8 cellular contexts compared by ENCODE assay signal in the genomic region with DNA sequence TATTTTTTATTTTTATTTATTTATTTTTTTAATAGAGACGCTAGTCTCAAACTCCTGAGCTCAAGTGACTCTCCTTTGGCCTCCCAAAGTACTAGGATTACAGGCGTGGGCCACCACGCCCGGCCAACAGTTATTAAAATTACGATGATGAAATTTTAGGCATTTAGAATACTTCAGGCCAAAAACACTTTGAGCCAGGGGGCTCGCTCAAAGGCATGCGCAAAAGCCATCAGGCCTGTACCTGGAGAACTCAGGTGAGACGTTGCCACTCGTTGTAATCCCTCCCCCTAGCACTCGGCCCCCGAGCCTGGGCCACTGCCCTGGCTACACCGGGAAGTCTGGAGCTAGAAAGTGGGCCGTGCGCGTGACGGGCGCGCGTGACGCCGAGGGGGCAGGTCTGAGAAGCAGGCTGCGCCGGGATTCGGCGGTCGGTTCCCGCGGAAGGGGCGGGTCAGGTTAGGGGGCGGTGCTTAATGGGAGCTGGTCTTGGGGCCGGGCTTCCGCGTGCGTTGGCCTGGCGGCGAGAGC. TPM values are rescaled to one million over a fixed set of nuclear protein-coding genes. Genes with fewer than 3 reads are reported as not detected.
DNase-seq lines count a peak whose midpoint lies in the region; ATAC-seq, FAIRE-seq and TF ChIP-seq lines count a peak whose summit lies in the region.

No MANE protein-coding gene starts in this region.

- no peak for TF ChIP-seq CTCF in adrenal gland (IDR thresholded peaks at IDR 0.05)
- TF ChIP-seq CTCF in heart left ventricle (IDR thresholded peaks at IDR 0.05), result no peak
- no peak for TF ChIP-seq CTCF in type B pancreatic cell (conservative IDR thresholded peaks at IDR 0.05)

- no peaks in the 10 kb centered on the region for H3K27me3 Mint-ChIP-seq in type B pancreatic cell

- peak overlapping the region; percentile 54 to 95 (median 82) for H3K27ac ChIP-seq in adrenal gland
- H3K27ac ChIP-seq in heart left ventricle, result peak overlapping the region; percentile 51 to 99 (median 96)

- H3K4me3 Mint-ChIP-seq in type B pancreatic cell, result peak overlapping the region; percentile 91

- H3K4me1 ChIP-seq in adrenal gland (replicated peaks in 1 of 2), result peaks cover 16% of the 10 kb centered on the region in 2 donors
- peaks cover 2 to 27% (median 17%) of the 10 kb centered on the region in 12 donors for H3K4me1 ChIP-seq in heart left ventricle

- peaks cover 10% of the 10 kb centered on the region for H3K36me3 Mint-ChIP-seq in type B pancreatic cell

- peak; percentile 96 for DNase-seq in GM12891 (ENCODE audit: insufficient read length, low spot score)
- DNase-seq in NCI-H1417 treated with DMSO at 0.1 percent for 48 hours (lab: John Stamatoyannopoulos, UW), result peak; percentile 92
- DNase-seq in SW 1271 (lab: John Stamatoyannopoulos, UW), result peak; percentile 100
- peak; percentile 99 to 100 (median 99) for DNase-seq in adrenal gland
- peak; percentile 100 for DNase-seq in heart left ventricle
- DNase-seq in pons (ENCODE audit: low spot score), result peak; percentile 96
- DNase-seq in type B pancreatic cell (ENCODE audit: extremely low spot score, unreplicated experiment), result peak; percentile 100

- H3K36me3 ChIP-seq in adrenal gland (replicated peaks in 1 of 2), result no peaks in the 10 kb centered on the region
- peaks cover 0 to 3% (median 0%) of the 10 kb centered on the region in 9 donors for H3K36me3 ChIP-seq in heart left ventricle

- H3K4me1 Mint-ChIP-seq in type B pancreatic cell (ENCODE audit: unreplicated experiment), result peaks cover 4% of the 10 kb centered on the region

- 2 to 20% (median 3%) methylated on average over 8 to 36 of the region's 36 CpGs for WGBS in adrenal gland, 4 donors
- 3 to 11% (median 4%) methylated on average over 12 to 36 of the region's 36 CpGs for WGBS in heart left ventricle, 4 donors

- ATAC-seq in HG02798 (IDR thresholded peaks at IDR 0.05; ENCODE audit: poor library complexity, unreplicated experiment) (peak; percentile 97), heart left ventricle (peak; percentile 98 to 100 (median 99))

- FAIRE-seq in GM12891 (lab: Jason Lieb, UNC), result peak; percentile 96

- intact Hi-C loops in adrenal gland (cut with DNase I), result no loop called here
- intact Hi-C loops in heart left ventricle (cut with DNase I), result loop anchor here in 2 of 10 donors (2.0 to 5.0 kb wide), 3 partner anchors 65 to 118 kb away; no protein-coding TSS in a partner anchor

- peak overlapping the region; percentile 96 for H3K27ac Mint-ChIP-seq in type B pancreatic cell

- H3K9me3 ChIP-seq in adrenal gland (replicated peaks in 1 of 3) (no peaks in the 10 kb centered on the region), heart left ventricle (no peaks in the 10 kb centered on the region)

- H3K27me3 ChIP-seq in adrenal gland, result no peaks in the 10 kb centered on the region
- H3K27me3 ChIP-seq in heart left ventricle, result no peaks in the 10 kb centered on the region

- H3K4me3 ChIP-seq in adrenal gland, result peak overlapping the region in 2 of 4 donors; percentile 24 to 78
- H3K4me3 ChIP-seq in heart left ventricle, result peak overlapping the region; percentile 25 to 99 (median 75)

- no peaks in the 10 kb centered on the region for H3K9me3 Mint-ChIP-seq in type B pancreatic cell

- TF ChIP-seq POLR2A in GM12891 (IDR thresholded peaks at IDR 0.05; ENCODE audit: low read depth, low read length) (peak; percentile 83), adrenal gland (IDR thresholded peaks at IDR 0.05) (peak; percentile 93 to 95), heart left ventricle (IDR thresholded peaks at IDR 0.05) (peak; percentile 60 to 96)

TF ChIP-seq in GM12891, 5 proteins besides CTCF, POLR2A, EP300 and RAD21:
- peak; percentile 78 for TF ChIP-seq POLR2AphosphoS5 (IDR thresholded peaks at IDR 0.05; ENCODE audit: low read depth, low read length)
- TF ChIP-seq TAF1 (IDR thresholded peaks at IDR 0.05; ENCODE audit: low read depth, low read length), result peak; percentile 80
- no peak for TF ChIP-seq SPI1 (IDR thresholded peaks at IDR 0.05; ENCODE audit: low read depth, low read length)
- TF ChIP-seq PAX5 (IDR thresholded peaks at IDR 0.05; ENCODE audit: insufficient read depth, low read length, severe bottlenecking), result no peak
- no peak for TF ChIP-seq POU2F2 (IDR thresholded peaks at IDR 0.05; ENCODE audit: low read depth, low read length)
TF ChIP-seq in GM12891: peak in this region for 2.

RNA-seq across cellular contexts. Expression of a gene that starts 0.3 kb away (rescaled TPM):
- polyA plus RNA-seq in GM12891 (2012; ENCODE audit: low read depth, missing spikeins), result 3.0 TPM
- total RNA-seq in adrenal gland (10 to 100 TPM in 5 of 8 donors, 1 to 10 TPM in 3; 8.3 to 16.7 (median 10.2) TPM), heart left ventricle (10 to 100 TPM in 5 of 9 donors, 1 to 10 TPM in 4; 7.4 to 15.0 (median 11.3) TPM), type B pancreatic cell (ENCODE audit: low replicate concordance) (39.8 and 52.3 TPM in 2 replicates)
- polyA plus RNA-seq in adrenal gland (10 to 100 TPM in 1 of 3 donors, 1 to 10 TPM in 2; 5.3 to 10.3 (median 6.5) TPM), heart left ventricle (1 to 10 TPM; 4.6 to 6.5 TPM)

RNA-seq across cellular contexts. Expression of a gene that starts 46.0 kb away (rescaled TPM):
- 2.7 TPM for polyA plus RNA-seq in GM12891 (2012; ENCODE audit: low read depth, missing spikeins)
- total RNA-seq in adrenal gland (10 to 100 TPM; 11.5 to 73.2 (median 33.2) TPM), heart left ventricle (100 to 1,000 TPM; 122 to 318 (median 166) TPM), type B pancreatic cell (ENCODE audit: low replicate concordance) (7.6 and 19.5 TPM in 2 replicates)
- polyA plus RNA-seq in adrenal gland (10 to 100 TPM in 2 of 3 donors, 1 to 10 TPM in 1; 4.3 to 42.2 (median 29.3) TPM), heart left ventricle (100 to 1,000 TPM in 1 of 2 donors, 10 to 100 TPM in 1; 91.0 to 201 TPM)
